ENCODE assay signal across 1 cellular context in the genomic region with DNA sequence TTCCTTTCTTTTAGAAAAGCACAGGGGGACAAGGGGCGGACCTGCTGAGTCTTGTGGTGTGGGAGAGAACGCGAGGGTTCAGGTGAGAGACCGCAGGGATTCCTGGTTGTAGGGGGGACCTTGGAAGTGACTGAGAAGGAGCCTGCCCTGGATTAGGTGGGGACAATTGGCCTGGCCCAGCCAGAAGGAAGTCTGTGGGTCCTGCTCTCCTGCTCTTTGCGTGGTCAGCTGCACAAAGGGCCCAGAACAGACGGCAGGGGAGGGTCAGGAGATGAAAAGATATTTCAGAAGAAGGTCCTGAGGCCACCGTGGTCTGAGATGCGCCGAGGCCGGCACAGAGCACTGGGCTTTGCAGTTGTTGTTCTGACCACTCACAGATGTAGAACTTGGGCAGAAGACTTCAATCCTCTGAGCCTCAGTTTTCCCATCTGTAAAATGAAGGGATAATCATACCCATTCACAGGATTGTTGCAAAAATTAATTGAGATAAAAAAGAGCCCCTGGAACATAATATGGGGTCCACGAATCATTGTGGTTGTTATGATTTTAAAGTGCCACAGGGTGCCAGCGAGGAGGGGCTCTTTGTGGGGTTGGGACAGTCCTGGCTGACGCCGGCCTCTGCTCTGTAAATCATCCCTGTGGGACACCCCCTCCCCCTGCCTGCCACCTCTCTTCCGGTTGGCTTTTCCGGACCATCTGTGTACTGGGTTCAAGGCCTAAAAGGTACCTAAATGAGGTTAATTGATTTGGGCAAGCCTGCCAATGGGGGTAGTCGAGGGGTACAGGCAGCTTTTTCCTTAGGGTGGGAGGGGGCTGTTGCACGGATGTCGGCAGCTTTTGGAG.
TF ChIP-seq lines count a peak whose summit lies in the region.

No MANE protein-coding gene starts in this region.

TF ChIP-seq in H1, 55 proteins besides CTCF, POLR2A, EP300 and RAD21:
- TF ChIP-seq SUZ12 (IDR thresholded peaks at IDR 0.05; ENCODE audit: low read length) (no peak), BACH1 (IDR thresholded peaks at IDR 0.05; ENCODE audit: low read length) (no peak), KDM1A (IDR thresholded peaks at IDR 0.05; ENCODE audit: borderline replicate concordance, low read length) (no peak), ATF3 (IDR thresholded peaks at IDR 0.05; ENCODE audit: insufficient read depth, low read depth, low read length) (no peak), CHD1 (IDR thresholded peaks at IDR 0.05; ENCODE audit: low read depth, low read length) (no peak), NRF1 (IDR thresholded peaks at IDR 0.05; ENCODE audit: low read depth, low read length) (no peak), ZNF274 (IDR thresholded peaks at IDR 0.05; ENCODE audit: borderline replicate concordance, extremely low read depth, low read length) (no peak), MAFK (IDR thresholded peaks at IDR 0.05; ENCODE audit: low read depth, low read length) (no peak), CHD7 (IDR thresholded peaks at IDR 0.05; ENCODE audit: insufficient replicate concordance, low read length) (no peak), EGR1 (IDR thresholded peaks at IDR 0.05; ENCODE audit: borderline replicate concordance, low read depth, low read length) (no peak), BRCA1 (IDR thresholded peaks at IDR 0.05; ENCODE audit: low read depth, low read length) (no peak), TEAD4 (IDR thresholded peaks at IDR 0.05; ENCODE audit: low read depth, low read length) (no peak), SP2 (IDR thresholded peaks at IDR 0.05; ENCODE audit: low read length) (no peak), GABPA (IDR thresholded peaks at IDR 0.05; ENCODE audit: borderline replicate concordance, insufficient read depth, low read length) (no peak)
